In the genomic region with DNA sequence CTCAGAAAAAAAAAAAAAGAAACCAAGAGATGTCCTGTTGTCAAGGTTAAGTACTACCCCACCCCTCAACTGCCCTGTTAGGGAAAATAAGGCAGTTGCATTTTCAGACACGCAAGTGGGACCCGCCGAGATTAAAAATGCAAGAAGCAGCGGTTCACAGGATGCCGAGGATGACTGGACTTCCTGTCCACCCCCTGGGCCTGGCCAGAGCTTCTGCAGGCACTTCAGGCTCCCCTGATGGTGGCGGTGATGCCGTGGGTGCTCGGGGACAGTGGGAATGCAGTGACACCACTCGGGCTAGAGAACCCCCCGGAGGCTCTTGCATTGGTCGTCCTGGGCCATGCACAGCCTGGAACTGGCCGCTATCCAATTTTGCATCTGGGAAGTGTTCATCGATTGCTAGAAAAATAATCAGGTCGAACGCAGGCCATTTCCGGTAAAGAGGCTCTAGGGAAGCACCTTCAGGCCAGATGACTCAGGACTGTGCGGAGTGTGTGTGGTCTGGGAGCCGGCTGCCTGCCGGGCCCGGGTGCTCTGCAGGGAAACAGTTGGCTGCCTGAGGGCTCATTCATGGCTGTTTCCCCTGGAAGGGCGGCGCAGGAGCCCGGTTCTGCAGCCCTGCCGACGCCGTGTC, we compare ENCODE assay signal across 1 cellular context.
TF ChIP-seq lines count a peak whose summit lies in the region.

No MANE protein-coding gene starts in this region.

TF ChIP-seq in liver, 16 proteins besides CTCF, POLR2A, EP300 and RAD21 (continued from another document):
- TF ChIP-seq GABPA (IDR thresholded peaks at IDR 0.05 in 1 of 2, conservative IDR thresholded peaks at IDR 0.05 in 1 of 2) (peak in 1 of 2 donors; percentile 51), JUND (IDR thresholded peaks at IDR 0.05) (peak in 1 of 2 donors; percentile 27)
- TF ChIP-seq, protein P1, sequence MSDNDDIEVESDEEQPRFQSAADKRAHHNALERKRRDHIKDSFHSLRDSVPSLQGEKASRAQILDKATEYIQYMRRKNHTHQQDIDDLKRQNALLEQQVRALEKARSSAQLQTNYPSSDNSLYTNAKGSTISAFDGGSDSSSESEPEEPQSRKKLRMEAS (IDR thresholded peaks at IDR 0.05), result no peak
TF ChIP-seq in liver: peak in this region for 3.
